5 cellular contexts compared by ENCODE assay signal in genomic region chr9:73087876-73088275, GRCh38.
A peak's percentile ranks its signal among the peaks of the same experiment; 100 is the strongest.
DNase-seq lines count a peak whose midpoint lies in the region; ATAC-seq, FAIRE-seq and TF ChIP-seq lines count a peak whose summit lies in the region.
"Not testable (repeated sequence)": the region's sequence is repeated elsewhere in the genome, so short reads cannot be mapped to it uniquely, and the experiment has no call there.

No MANE protein-coding gene starts in this region.

- TF ChIP-seq RAD21 in A549 (conservative IDR thresholded peaks at IDR 0.05 in 1 of 2, IDR thresholded peaks at IDR 0.05 in 1 of 2), result not testable (repeated sequence)

- TF ChIP-seq POLR2A in A549 (IDR thresholded peaks at IDR 0.05; ENCODE audit: low read length), result not testable (repeated sequence)

- ATAC-seq in A549, result not testable (repeated sequence)

- not testable (repeated sequence) for DNase-seq in A549 (ENCODE audit: low read depth in 1 of 2, low spot score in 1 of 2)
- DNase-seq in MV-4-11 (lab: John Stamatoyannopoulos, UW) (peak; percentile 1), NCI-H82 (lab: John Stamatoyannopoulos, UW) (peak; percentile 24), amniotic epithelial cell (ENCODE audit: low read depth) (peak; percentile 29), fibroblast of villous mesenchyme (ENCODE audit: low read depth) (peak; percentile 14)

- peaks cover 75% of the 10 kb centered on the region for H3K4me1 ChIP-seq in A549

- POLR2A ChIA-PET in A549 (lab: Yijun Ruan, JAX), result not testable (repeated sequence)

- not testable (repeated sequence) for FAIRE-seq in A549 (lab: Jason Lieb, UNC)

- not testable (repeated sequence) for H3K9me3 ChIP-seq in A549

- TF ChIP-seq EP300 in A549 (IDR thresholded peaks at IDR 0.05), result not testable (repeated sequence)

- CTCF ChIA-PET in A549 (lab: Yijun Ruan, JAX), result not testable (repeated sequence)

- peak overlapping the region; percentile 87; the same call in 1 of the 3 replicates for H3K4me2 ChIP-seq in A549

- H3K27ac ChIP-seq in A549, result peak overlapping the region; percentile 75 to 88

- not testable (repeated sequence) for H3K4me3 ChIP-seq in A549; fibroblast of villous mesenchyme (ENCODE audit: low read depth, low read length)

- 20% methylated on average over 3 of the region's 4 CpGs for whole genome bisulfite sequencing in A549 (ENCODE audit: missing lambda C conversion rate)

- not testable (repeated sequence) for TF ChIP-seq CTCF in A549 (IDR thresholded peaks at IDR 0.05); fibroblast of villous mesenchyme (IDR thresholded peaks at IDR 0.05; ENCODE audit: insufficient read depth, low read depth, low read length)

TF ChIP-seq in A549, 52 proteins besides CTCF, POLR2A, EP300 and RAD21:
- TF ChIP-seq HOXA7 (CRISPR knock-in tag; IDR thresholded peaks at IDR 0.05) (peak; percentile 96), USF2 (IDR thresholded peaks at IDR 0.05) (0 out of 2 replicates have a peak, but pooled peaks have one; percentile 33), FOXS1 (CRISPR knock-in tag; IDR thresholded peaks at IDR 0.05) (peak; percentile 97; the same call in 1 of the 2 replicates), FOSL2 (CRISPR knock-in tag; IDR thresholded peaks at IDR 0.05) (peak; percentile 58), HOXB5 (CRISPR knock-in tag; IDR thresholded peaks at IDR 0.05) (peak; percentile 97), MAX (IDR thresholded peaks at IDR 0.05) (peak; percentile 71), RARB (CRISPR knock-in tag; IDR thresholded peaks at IDR 0.05) (peak; percentile 94), CEBPB (IDR thresholded peaks at IDR 0.05) (peak in 1 of 2 experiments; percentile 74; a peak in 2 of 4 replicates), EHF (CRISPR knock-in tag; IDR thresholded peaks at IDR 0.05) (peak; percentile 99), HOXB13 (CRISPR knock-in tag; IDR thresholded peaks at IDR 0.05; ENCODE audit: low read depth) (peak; percentile 99), TFCP2L1 (CRISPR knock-in tag; IDR thresholded peaks at IDR 0.05) (peak; percentile 77; the same call in 1 of the 2 replicates), ZSCAN20 (CRISPR knock-in tag; IDR thresholded peaks at IDR 0.05) (peak; percentile 97), ATOH8 (CRISPR knock-in tag; IDR thresholded peaks at IDR 0.05; ENCODE audit: low read depth) (peak; percentile 97), HEYL (CRISPR knock-in tag; IDR thresholded peaks at IDR 0.05) (peak; percentile 98), FOSB (CRISPR knock-in tag; IDR thresholded peaks at IDR 0.05) (peak; percentile 95), NPAS2 (CRISPR knock-in tag; IDR thresholded peaks at IDR 0.05; ENCODE audit: borderline replicate concordance) (peak; percentile 71), ZNF302 (CRISPR knock-in tag; IDR thresholded peaks at IDR 0.05) (peak; percentile 99)
- not testable (repeated sequence) for TF ChIP-seq FOSL2 (IDR thresholded peaks at IDR 0.05)
